Comparison of ENCODE assay signal across 21 cellular contexts in genomic region chr10:35949820-35950219, GRCh38.
DNase-seq lines count a peak whose midpoint lies in the region; ATAC-seq, FAIRE-seq and TF ChIP-seq lines count a peak whose summit lies in the region.
"Had no signal": no experiment of that assay in that cellular context is flagged by ENCODE, and none has a peak within 500 bp of the region (broad histone marks: within the 10 kb centered on the region; RNA-seq: fewer than 3 reads in every experiment).

No MANE protein-coding gene starts in this region.

- 35 to 50% methylated on average over 2 to 5 of the region's 5 CpGs for WGBS in endodermal cell (ENCODE audit: insufficient coverage in 1 of 2, insufficient read length in 1 of 2), 2 experiments
- WGBS in smooth muscle cell (ENCODE audit: low lambda C conversion rate): 49% methylated on average over 5 of the region's 5 CpGs

- no peak for FAIRE-seq in kidney (lab: Jason Lieb, UNC)
- FAIRE-seq: D721Med, GM12891, GM19239 had no signal

- no peaks in the 10 kb centered on the region for H3F3A ChIP-seq in smooth muscle cell (ENCODE audit: low read depth)

- no peaks in the 10 kb centered on the region for H3K36me3 Mint-ChIP-seq in endodermal cell (ENCODE audit: low read depth)
- no peaks in the 10 kb centered on the region for H3K36me3 Mint-ChIP-seq in natural killer cell treated with Interleukin-12 subunit alpha and Interleukin-12 subunit beta and Interleukin-15 and Interleukin-18, amount 100 ng/mL, for 72 hours
- no peaks in the 10 kb centered on the region for H3K36me3 Mint-ChIP-seq in effector memory CD8-positive, alpha-beta T cell (ENCODE audit: insufficient read depth)

- H3K9me3 Mint-ChIP-seq in endodermal cell: no peaks in the 10 kb centered on the region
- H3K9me3 Mint-ChIP-seq in natural killer cell treated with Interleukin-12 subunit alpha and Interleukin-12 subunit beta and Interleukin-15 and Interleukin-18, amount 100 ng/mL, for 72 hours: peaks cover 4% of the 10 kb centered on the region
- H3K9me3 Mint-ChIP-seq in effector memory CD8-positive, alpha-beta T cell: peaks cover 7 to 8% of the 10 kb centered on the region in 2 donors

- peak overlapping the region; percentile 7 for H3K4me3 Mint-ChIP-seq in endodermal cell
- no peak overlapping the region for H3K4me3 Mint-ChIP-seq in natural killer cell treated with Interleukin-12 subunit alpha and Interleukin-12 subunit beta and Interleukin-15 and Interleukin-18, amount 100 ng/mL, for 72 hours
- no peak overlapping the region for H3K4me3 Mint-ChIP-seq in effector memory CD8-positive, alpha-beta T cell

- no peak overlapping the region for H3K27ac Mint-ChIP-seq in endodermal cell
- H3K27ac Mint-ChIP-seq in natural killer cell treated with Interleukin-12 subunit alpha and Interleukin-12 subunit beta and Interleukin-15 and Interleukin-18, amount 100 ng/mL, for 72 hours: no peak overlapping the region
- H3K27ac Mint-ChIP-seq in effector memory CD8-positive, alpha-beta T cell: no peak overlapping the region

- no peaks in the 10 kb centered on the region for H4K20me1 ChIP-seq in smooth muscle cell (ENCODE audit: low read depth)
- H4K20me1 ChIP-seq: BLaER1 treated with 17β-estradiol and CSF1 and Interleukin-3, amounts not matched to agents 10 nM and 100 nM had no signal

- no peak for TF ChIP-seq CTCF in endodermal cell (conservative IDR thresholded peaks at IDR 0.05)
- no peak for TF ChIP-seq CTCF in smooth muscle cell (IDR thresholded peaks at IDR 0.05; ENCODE audit: borderline replicate concordance, insufficient read depth, poor library complexity, severe bottlenecking)
- no peak for TF ChIP-seq CTCF in kidney (IDR thresholded peaks at IDR 0.05; ENCODE audit: borderline replicate concordance, extremely low read depth, insufficient read depth)

- H2AFZ ChIP-seq in smooth muscle cell (ENCODE audit: low read depth): no peak overlapping the region

- no peak for ATAC-seq in natural killer cell treated with Interleukin-12 subunit alpha and Interleukin-12 subunit beta and Interleukin-15 and Interleukin-18, amount 100 ng/mL, for 72 hours
- ATAC-seq in effector memory CD8-positive, alpha-beta T cell (replicated peaks): no peak
- ATAC-seq: PC-3 had no signal

- no peak overlapping the region for H3K4me3 ChIP-seq in endodermal cell (ENCODE audit: low read length)
- no peak overlapping the region for H3K4me3 ChIP-seq in smooth muscle cell
- H3K4me3 ChIP-seq in kidney (ENCODE audit: low read length in 2 of 2): no peak overlapping the region
- H3K4me3 ChIP-seq: BLaER1 treated with 17β-estradiol and CSF1 and Interleukin-3, amounts not matched to agents 10 nM and 100 nM had no signal

- H3K4me2 ChIP-seq in smooth muscle cell: peak overlapping the region; percentile 33
- H3K4me2 ChIP-seq: BLaER1 treated with 17β-estradiol and CSF1 and Interleukin-3, amounts not matched to agents 10 nM and 100 nM; KMS-11 had no signal

- H3K27me3 Mint-ChIP-seq in endodermal cell (ENCODE audit: insufficient read depth): peaks cover 26% of the 10 kb centered on the region
- H3K27me3 Mint-ChIP-seq in natural killer cell treated with Interleukin-12 subunit alpha and Interleukin-12 subunit beta and Interleukin-15 and Interleukin-18, amount 100 ng/mL, for 72 hours: no peaks in the 10 kb centered on the region
- no peaks in the 10 kb centered on the region for H3K27me3 Mint-ChIP-seq in effector memory CD8-positive, alpha-beta T cell

- no peak overlapping the region for H3K27ac ChIP-seq in endodermal cell (ENCODE audit: low read depth, low read length)
- H3K27ac ChIP-seq in smooth muscle cell (ENCODE audit: low read depth): no peak overlapping the region
- no peak overlapping the region for H3K27ac ChIP-seq in kidney (ENCODE audit: low read depth in 2 of 2, low read length in 2 of 2)
- H3K27ac ChIP-seq: BLaER1 treated with 17β-estradiol and CSF1 and Interleukin-3, amounts not matched to agents 10 nM and 100 nM; KMS-11 had no signal

- H3K27me3 ChIP-seq in endodermal cell (ENCODE audit: control insufficient read depth, insufficient read depth, low read length, poor library complexity, severe bottlenecking) (peaks cover 6% of the 10 kb centered on the region), smooth muscle cell (ENCODE audit: low read depth) (no peaks in the 10 kb centered on the region)
- H3K27me3 ChIP-seq: BLaER1 treated with 17β-estradiol and CSF1 and Interleukin-3, amounts not matched to agents 10 nM and 100 nM had no signal

- H3K9me3 ChIP-seq in endodermal cell (ENCODE audit: control insufficient read depth, low read length) (no peaks in the 10 kb centered on the region), smooth muscle cell (replicated peaks; ENCODE audit: low read depth) (no peaks in the 10 kb centered on the region), kidney (ENCODE audit: control insufficient read depth in 1 of 2, low read length in 2 of 2) (no peaks in the 10 kb centered on the region)
- H3K9me3 ChIP-seq: BLaER1 treated with 17β-estradiol and CSF1 and Interleukin-3, amounts not matched to agents 10 nM and 100 nM had no signal

- H3K36me3 ChIP-seq in endodermal cell (ENCODE audit: control insufficient read depth, insufficient read depth, low read length) (no peaks in the 10 kb centered on the region), smooth muscle cell (ENCODE audit: low read depth) (no peaks in the 10 kb centered on the region), kidney (ENCODE audit: control insufficient read depth in 1 of 2, insufficient read depth in 2 of 2, low read length in 2 of 2) (no peaks in the 10 kb centered on the region)
- H3K36me3 ChIP-seq: BLaER1 treated with 17β-estradiol and CSF1 and Interleukin-3, amounts not matched to agents 10 nM and 100 nM had no signal

- H3K9ac ChIP-seq in endodermal cell (ENCODE audit: extremely low read depth, low read length, poor library complexity, severe bottlenecking): no peak overlapping the region
- no peak overlapping the region for H3K9ac ChIP-seq in smooth muscle cell (ENCODE audit: low read depth)
- H3K9ac ChIP-seq in kidney (ENCODE audit: low read length in 2 of 2): no peak overlapping the region
- H3K9ac ChIP-seq: BLaER1 treated with 17β-estradiol and CSF1 and Interleukin-3, amounts not matched to agents 10 nM and 100 nM; KMS-11 had no signal

- intact Hi-C loops in kidney (cut with DNase I): no loop called here

- H3K4me1 ChIP-seq in endodermal cell (ENCODE audit: control insufficient read depth, insufficient read depth, low read length) (peaks cover 4% of the 10 kb centered on the region), smooth muscle cell (ENCODE audit: low read depth) (peaks cover 22% of the 10 kb centered on the region), kidney (ENCODE audit: control insufficient read depth in 1 of 2, insufficient read depth in 1 of 2, low read depth in 1 of 2, low read length in 2 of 2) (no peaks in the 10 kb centered on the region)

- DNase-seq in NCI-H69 (lab: John Stamatoyannopoulos, UW) (peak; percentile 58), endodermal cell (peak; percentile 65), islet precursor cell (peak; percentile 50), smooth muscle cell (lab: John Stamatoyannopoulos, UW; ENCODE audit: unreplicated experiment) (no peak), kidney (no peak)
- DNase-seq in natural killer cell treated with Interleukin-12 subunit alpha and Interleukin-12 subunit beta and Interleukin-15 and Interleukin-18, amount 100 ng/mL, for 72 hours (ENCODE audit: low spot score): no peak
- DNase-seq in effector memory CD8-positive, alpha-beta T cell: no peak
- DNase-seq: GOT3, MV-4-11, NCI-H1694 treated with DMSO at 0.1 percent for 48 hours, NCI-H2107, NCI-H510A treated with DMSO at 0.1 percent for 48 hours, NCI-H82, PC-3, RPMI8226, SHP77 treated with DMSO at 0.1 percent for 48 hours had no signal

- no peaks in the 10 kb centered on the region for H3K79me2 ChIP-seq in smooth muscle cell (ENCODE audit: low read depth)

- H3K4me1 Mint-ChIP-seq in endodermal cell: peaks cover 22% of the 10 kb centered on the region
- no peaks in the 10 kb centered on the region for H3K4me1 Mint-ChIP-seq in natural killer cell treated with Interleukin-12 subunit alpha and Interleukin-12 subunit beta and Interleukin-15 and Interleukin-18, amount 100 ng/mL, for 72 hours (ENCODE audit: low read depth in 2 of 2)
- no peaks in the 10 kb centered on the region for H3K4me1 Mint-ChIP-seq in effector memory CD8-positive, alpha-beta T cell (ENCODE audit: low read depth in 2 of 2)

Comparison
In these comparisons a context has a peak if more than half of its experiments do, and no peak if none do; other contexts are left out.
1. DNase-seq: peak in NCI-H69 (single experiment), endodermal cell (single experiment) and islet precursor cell (single experiment); none in smooth muscle cell (single experiment), kidney (single experiment), natural killer cell treated with Interleukin-12 subunit alpha and Interleukin-12 subunit beta and Interleukin-15 and Interleukin-18, amount 100 ng/mL, for 72 hours (single experiment) and effector memory CD8-positive, alpha-beta T cell (0 of 3).